Comparison of ENCODE assay signal across 26 cellular contexts in genomic region chr9:10095208-10095607, GRCh38.
"Had no signal": no experiment of that assay in that cellular context is flagged by ENCODE, and none has a peak within 500 bp of the region (broad histone marks: within the 10 kb centered on the region; RNA-seq: fewer than 3 reads in every experiment).

No MANE protein-coding gene starts in this region.

- H3K36me3 ChIP-seq: stomach, suprapubic skin, thoracic aorta, thyroid gland, tibial artery, tibial nerve, transverse colon, upper lobe of left lung, upper lobe of right lung, uterus, vagina had no signal

- DNase-seq: stimulated activated CD4-positive, alpha-beta T cell treated with anti-CD3 and anti-CD28 coated beads, Interleukin-2, amount 100 ng/mL, for 48 hours; stimulated activated CD4-positive, alpha-beta T cell treated with anti-CD3 and anti-CD28 coated beads, Interleukin-4, amount 100 ng/mL, for 1 hour; stimulated activated CD4-positive, alpha-beta T cell treated with anti-CD3 and anti-CD28 coated beads, Interleukin-4, amount 100 ng/mL, for 24 hours; stimulated activated CD4-positive, alpha-beta T cell treated with anti-CD3 and anti-CD28 coated beads, Interleukin-4, amount 100 ng/mL, for 4 hours; stimulated activated CD8-positive, alpha-beta memory T cell treated with anti-CD3 and anti-CD28 coated beads, Interleukin-4, amount 100 ng/mL, for 48 hours; stimulated activated naive B cell treated with anti-CD40 and anti-IgM and Interleukin-4, amounts not matched to agents 10 μg/mL and 1 μg/mL and 100 μg/mL, for 72 hours; stimulated activated naive CD4-positive, alpha-beta T cell; stimulated activated naive CD4-positive, alpha-beta T cell treated with Interleukin-2 at 50 U/mL for 16 hours; stimulated activated naive CD8-positive, alpha-beta T cell treated with anti-CD3 and anti-CD28 coated beads, Interleukin-15, amount 100 ng/mL, for 72 hours; stimulated activated naive CD8-positive, alpha-beta T cell treated with anti-CD3 and anti-CD28 coated beads, Interleukin-15, Interleukin-2, amounts not matched to agents 100 U/mL and 50 U/mL, for 24 hours; stomach; substantia nigra; testis; thyroid gland; tibial artery; transverse colon; trophoblast cell; upper lobe of left lung; upper lobe of right lung; uterus had no signal

- H3K27me3 ChIP-seq: stomach, suprapubic skin, testis, thyroid gland, tibial artery, tibial nerve, transverse colon, upper lobe of left lung, upper lobe of right lung, uterus, vagina had no signal

- H3K27ac ChIP-seq: stomach, suprapubic skin, testis, thoracic aorta, thyroid gland, tibial artery, tibial nerve, transverse colon, upper lobe of left lung, upper lobe of right lung, uterus, vagina had no signal

- H3K9me3 ChIP-seq: stomach, suprapubic skin, testis, thoracic aorta, thyroid gland, tibial artery, tibial nerve, transverse colon, upper lobe of left lung, upper lobe of right lung, uterus, vagina had no signal

- H3K4me1 ChIP-seq: stomach, suprapubic skin, testis, thyroid gland, tibial artery, tibial nerve, transverse colon, upper lobe of left lung, upper lobe of right lung, uterus, vagina had no signal

- ATAC-seq: stimulated activated effector memory CD8-positive, alpha-beta T cell treated with anti-CD3 and anti-CD28 coated beads, Interleukin-12 subunit alpha, Interleukin-12 subunit beta, amount 100 ng/mL, for 72 hours; stimulated activated memory B cell treated with anti-CD40 and anti-IgM and Interleukin-4, amounts not matched to agents 10 μg/mL and 1 μg/mL and 100 μg/mL, for 72 hours; stimulated activated naive B cell treated with anti-CD40 and anti-IgM and Interleukin-4, amounts not matched to agents 10 μg/mL and 1 μg/mL and 100 μg/mL, for 72 hours; stimulated activated naive CD8-positive, alpha-beta T cell treated with anti-CD3 and anti-CD28 coated beads, Interleukin-15, amount 100 ng/mL, for 72 hours; stimulated activated naive CD8-positive, alpha-beta T cell treated with anti-CD3 and anti-CD28 coated beads, Interleukin-15, Interleukin-2, amounts not matched to agents 100 U/mL and 50 U/mL, for 24 hours; upper lobe of right lung had no signal

- H3K4me3 ChIP-seq: stomach, suprapubic skin, testis, thoracic aorta, thyroid gland, tibial artery, tibial nerve, transverse colon, upper lobe of left lung, upper lobe of right lung, uterus, vagina had no signal
